8 cellular contexts compared by ENCODE assay signal in the genomic region with DNA sequence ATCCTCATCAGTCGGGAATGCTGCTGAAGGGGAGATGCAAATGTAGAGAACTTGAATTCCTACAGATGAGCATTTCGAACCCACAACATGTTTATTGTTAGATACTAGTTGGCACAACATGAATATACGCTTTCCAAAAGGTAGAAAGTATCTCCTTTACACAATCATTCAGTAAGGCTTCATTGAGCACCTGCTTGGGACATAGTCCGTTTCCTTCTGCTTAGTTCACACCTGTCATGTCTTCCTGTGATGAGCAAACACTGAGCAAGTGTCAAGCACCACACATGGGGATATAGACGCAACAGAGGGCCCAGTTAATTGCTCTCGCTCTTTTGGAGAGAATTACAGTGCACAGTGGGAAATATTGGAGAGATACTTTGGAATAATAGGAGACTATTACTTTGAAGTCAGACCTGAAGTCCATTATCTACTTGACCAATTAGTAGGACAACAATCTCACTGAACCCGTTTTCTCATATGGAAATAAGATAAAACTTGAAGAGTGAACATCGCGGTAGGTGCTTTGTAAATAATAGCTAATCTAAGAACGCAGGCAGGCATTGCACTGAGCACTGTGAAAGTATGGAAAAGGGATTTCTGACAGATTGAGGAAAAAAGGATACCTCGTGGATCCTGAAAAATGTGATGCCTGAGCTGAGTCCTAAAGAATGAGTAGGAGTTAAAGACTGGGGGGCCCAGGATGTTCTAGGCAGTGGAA. TPM values are rescaled to one million over a fixed set of nuclear protein-coding genes. Genes with fewer than 3 reads are reported as not detected.
DNase-seq lines count a peak whose midpoint lies in the region; ATAC-seq and TF ChIP-seq lines count a peak whose summit lies in the region.

No MANE protein-coding gene starts in this region.

- H3K27ac Mint-ChIP-seq in H9, result peak overlapping the region in 2 of 3 experiments; percentile 91 to 92; a peak in 3 of 7 replicates

- peaks cover 3 to 11% (median 10%) of the 10 kb centered on the region in 3 experiments; a peak in 5 of 7 replicates for H3K36me3 Mint-ChIP-seq in H9 (ENCODE audit: insufficient read depth in 1 of 3, low read depth in 3 of 3)

- no peaks in the 10 kb centered on the region for H3K9me3 ChIP-seq in H9 (ENCODE audit: control insufficient read depth, low read depth, low read length)
- no peaks in the 10 kb centered on the region for H3K9me3 ChIP-seq in OCI-LY1 (ENCODE audit: low read length)
- H3K9me3 ChIP-seq in smooth muscle cell (replicated peaks; ENCODE audit: low read depth), result no peaks in the 10 kb centered on the region

- H4K5ac ChIP-seq in H9 (ENCODE audit: insufficient read length, low read depth, low read length), result no peak overlapping the region

- H3K4me2 ChIP-seq in H9 (ENCODE audit: insufficient read depth, insufficient read length, low read length), result peak overlapping the region; percentile 78
- peak overlapping the region; percentile 98 for H3K4me2 ChIP-seq in OCI-LY1 (ENCODE audit: low read length)
- H3K4me2 ChIP-seq in smooth muscle cell, result peak overlapping the region; percentile 94

- H2BK12ac ChIP-seq in H9 (ENCODE audit: insufficient read length, low read depth, low read length), result no peak overlapping the region

- no peak overlapping the region for H3K27ac ChIP-seq in H9 (ENCODE audit: insufficient read length, low read depth, low read length)
- peak overlapping the region; percentile 68 for H3K27ac ChIP-seq in OCI-LY1 (ENCODE audit: low read depth, low read length, poor library complexity, severe bottlenecking)
- H3K27ac ChIP-seq in foreskin keratinocyte, result peak overlapping the region; percentile 95
- peak overlapping the region; percentile 92 for H3K27ac ChIP-seq in smooth muscle cell (ENCODE audit: low read depth)

- H3K4ac ChIP-seq in H9 (ENCODE audit: low read depth, low read length), result no peak overlapping the region

- no peak overlapping the region for H2BK120ac ChIP-seq in H9 (ENCODE audit: low read depth, low read length, poor library complexity, severe bottlenecking)

- no peaks in the 10 kb centered on the region for H3K27me3 ChIP-seq in H9 (ENCODE audit: insufficient read depth, low read length)
- H3K27me3 ChIP-seq in OCI-LY1 (ENCODE audit: insufficient read depth, low read length), result no peaks in the 10 kb centered on the region
- H3K27me3 ChIP-seq in foreskin keratinocyte, result no peaks in the 10 kb centered on the region
- H3K27me3 ChIP-seq in smooth muscle cell (ENCODE audit: low read depth), result no peaks in the 10 kb centered on the region

- no peaks in the 10 kb centered on the region for H3K4me1 ChIP-seq in H9 (ENCODE audit: insufficient read depth, low read length)
- peaks cover 39% of the 10 kb centered on the region for H3K4me1 ChIP-seq in OCI-LY1 (ENCODE audit: insufficient read depth, low read length, severe bottlenecking)
- H3K4me1 ChIP-seq in foreskin keratinocyte, result peaks cover 10% of the 10 kb centered on the region
- peaks cover 15% of the 10 kb centered on the region for H3K4me1 ChIP-seq in smooth muscle cell (ENCODE audit: low read depth)

- no CpG with 5 or more reads among the region's 11 CpGs for WGBS in H9 (ENCODE audit: extremely low coverage, insufficient read length, low lambda C conversion rate)
- whole genome bisulfite sequencing in smooth muscle cell (ENCODE audit: low lambda C conversion rate), result 77% methylated on average over 11 of the region's 11 CpGs

- H3K27me3 Mint-ChIP-seq in H9 (ENCODE audit: low read depth), result peaks cover 10% of the 10 kb centered on the region

- peaks cover 24% of the 10 kb centered on the region for H3K36me3 ChIP-seq in OCI-LY1 (ENCODE audit: insufficient read depth, low read length)
- H3K36me3 ChIP-seq in smooth muscle cell (ENCODE audit: low read depth), result peaks cover 3% of the 10 kb centered on the region

- no peak overlapping the region for H3K56ac ChIP-seq in H9 (ENCODE audit: insufficient read length, low read depth, low read length)

- H3T11ph ChIP-seq in H9 (ENCODE audit: low read length), result no peak overlapping the region

- H3K23me2 ChIP-seq in H9 (ENCODE audit: insufficient read length, low read depth, low read length, poor library complexity, severe bottlenecking), result peaks cover 13% of the 10 kb centered on the region

- no peak overlapping the region for H4K91ac ChIP-seq in H9 (ENCODE audit: insufficient read length, low read depth, low read length)

- no peaks in the 10 kb centered on the region for H3K9me3 Mint-ChIP-seq in H9

- TF ChIP-seq CTCF in H9 (conservative IDR thresholded peaks at IDR 0.05), result no peak
- no peak for TF ChIP-seq CTCF in OCI-LY1 (IDR thresholded peaks at IDR 0.05; ENCODE audit: low read length)
- TF ChIP-seq CTCF in foreskin keratinocyte (conservative IDR thresholded peaks at IDR 0.05), result no peak
- no peak for TF ChIP-seq CTCF in smooth muscle cell (IDR thresholded peaks at IDR 0.05; ENCODE audit: borderline replicate concordance, insufficient read depth, poor library complexity, severe bottlenecking)

- H3K14ac ChIP-seq in H9 (ENCODE audit: insufficient read depth, low read length), result no peak overlapping the region

- no peak overlapping the region for H3K23ac ChIP-seq in H9 (ENCODE audit: insufficient read length, low read depth, low read length)

- no peaks in the 10 kb centered on the region for H3K79me1 ChIP-seq in H9 (ENCODE audit: insufficient read depth, low read depth, low read length, poor library complexity, severe bottlenecking)

- H2BK20ac ChIP-seq in H9 (ENCODE audit: low read depth, low read length, poor library complexity, severe bottlenecking), result no peak overlapping the region

- no peaks in the 10 kb centered on the region for H3K9me2 ChIP-seq in OCI-LY1 (ENCODE audit: low read depth, low read length)

- H3K4me1 Mint-ChIP-seq in H9, result peaks cover 9 to 11% of the 10 kb centered on the region in 2 experiments

- H3K79me2 ChIP-seq in H9 (ENCODE audit: insufficient read depth, low read length), result peaks cover 2% of the 10 kb centered on the region; the same call in 1 of the 2 replicates
- peaks cover 38% of the 10 kb centered on the region for H3K79me2 ChIP-seq in OCI-LY1 (ENCODE audit: insufficient read depth, low read length)
- peaks cover 43% of the 10 kb centered on the region for H3K79me2 ChIP-seq in smooth muscle cell (ENCODE audit: low read depth)

- ATAC-seq in foreskin keratinocyte (no peak), GM21717 (IDR thresholded peaks at IDR 0.05; ENCODE audit: unreplicated experiment) (no peak)

- H2BK5ac ChIP-seq in H9 (ENCODE audit: insufficient read length, low read length), result no peak overlapping the region

- H2BK15ac ChIP-seq in H9 (ENCODE audit: low read depth, low read length), result no peak overlapping the region

- H3K9ac ChIP-seq in H9 (ENCODE audit: extremely low read depth, insufficient read length, low read length) (peak overlapping the region; percentile 97), OCI-LY1 (ENCODE audit: low read length) (peak overlapping the region; percentile 94), smooth muscle cell (ENCODE audit: low read depth) (peak overlapping the region; percentile 96)

- H4K20me1 ChIP-seq in H9 (ENCODE audit: control insufficient read depth, insufficient read depth, insufficient read length), result no peaks in the 10 kb centered on the region
- no peaks in the 10 kb centered on the region for H4K20me1 ChIP-seq in OCI-LY1 (ENCODE audit: insufficient read depth, low read length)
- no peaks in the 10 kb centered on the region for H4K20me1 ChIP-seq in smooth muscle cell (ENCODE audit: low read depth)

- no peak overlapping the region for H3K18ac ChIP-seq in H9 (ENCODE audit: insufficient read length, low read depth, low read length)

- H2AK5ac ChIP-seq in H9 (ENCODE audit: insufficient read length, low read length), result no peak overlapping the region

- no peak overlapping the region for H3K4me3 Mint-ChIP-seq in H9

- no peak overlapping the region for H2AFZ ChIP-seq in H9 (ENCODE audit: low read length)
- H2AFZ ChIP-seq in OCI-LY1 (ENCODE audit: low read length), result no peak overlapping the region
- H2AFZ ChIP-seq in smooth muscle cell (ENCODE audit: low read depth), result peak overlapping the region; percentile 95

- H4K8ac ChIP-seq in H9 (replicated peaks; ENCODE audit: insufficient read length, low read depth, low read length), result no peak overlapping the region

- no peaks in the 10 kb centered on the region for H3F3A ChIP-seq in OCI-LY1 (ENCODE audit: insufficient read depth, low read length)
- peaks cover 3% of the 10 kb centered on the region for H3F3A ChIP-seq in smooth muscle cell (ENCODE audit: low read depth)

- peak overlapping the region; percentile 89 for H3K4me3 ChIP-seq in OCI-LY1 (ENCODE audit: low read depth, low read length, poor library complexity, severe bottlenecking)
- H3K4me3 ChIP-seq in smooth muscle cell, result peak overlapping the region; percentile 93

- DNase-seq in H9 (no peak), foreskin keratinocyte (no peak), smooth muscle cell (lab: John Stamatoyannopoulos, UW; ENCODE audit: unreplicated experiment) (no peak), SIG-M5 treated with dmso at 0.1 percent for 504 hours (lab: John Stamatoyannopoulos, UW; ENCODE audit: unreplicated experiment) (no peak), NCI-H2107 (lab: John Stamatoyannopoulos, UW) (no peak)
- DNase-seq in stimulated activated CD8-positive, alpha-beta memory T cell treated with anti-CD3 and anti-CD28 coated beads, Interleukin-4, amount 100 ng/mL, for 48 hours, result no peak

RNA-seq across cellular contexts. Expression of a gene that starts 1.2 kb away (rescaled TPM):
- total RNA-seq in H9 (2021) (89.5 and 95.5 TPM in 2 replicates), foreskin keratinocyte (59.3 and 60.7 TPM in 2 replicates), smooth muscle cell (42.7 and 52.6 TPM in 2 replicates)
- polyA plus RNA-seq in foreskin keratinocyte (34.9 and 38.9 TPM in 2 replicates), smooth muscle cell (30.1 and 30.3 TPM in 2 replicates)

RNA-seq across cellular contexts. Expression of a gene that starts 1.3 kb away (rescaled TPM):
- 38.7 and 38.9 TPM in 2 replicates for total RNA-seq in H9 (2021)
- 75.7 and 90.2 TPM in 2 replicates for total RNA-seq in foreskin keratinocyte
- 154 and 195 TPM in 2 replicates for polyA plus RNA-seq in foreskin keratinocyte
- 40.2 and 53.9 TPM in 2 replicates for total RNA-seq in smooth muscle cell
- 138 and 142 TPM in 2 replicates for polyA plus RNA-seq in smooth muscle cell

RNA-seq across cellular contexts. Expression of a gene that starts 49.7 kb away (rescaled TPM):
- total RNA-seq in H9 (2021) (23.8 and 25.6 TPM in 2 replicates), foreskin keratinocyte (62.0 and 71.7 TPM in 2 replicates), smooth muscle cell (40.8 and 61.5 TPM in 2 replicates)
- polyA plus RNA-seq in foreskin keratinocyte (78.7 and 80.7 TPM in 2 replicates), smooth muscle cell (73.7 and 90.8 TPM in 2 replicates)
